In genomic region chr21:21057349-21058062, GRCh38 we compare ENCODE assay signal across 26 cellular contexts. TPM values are rescaled to one million over a fixed set of nuclear protein-coding genes. Genes with fewer than 3 reads are reported as not detected.
"Had no signal": no experiment of that assay in that cellular context is flagged by ENCODE, and none has a peak within 500 bp of the region (broad histone marks: within the 10 kb centered on the region; RNA-seq: fewer than 3 reads in every experiment).

No MANE protein-coding gene starts in this region.

- H3K4me3 ChIP-seq: heart left ventricle, lower lobe of right lung, neural progenitor cell, tibial nerve had no signal

- H3K9me3 ChIP-seq: heart left ventricle, lower lobe of right lung, tibial nerve had no signal

- DNase-seq: activated CD4-positive, alpha-beta T cell treated with anti-CD3 and anti-CD28 coated beads for 48 hours; activated CD4-positive, alpha-beta T cell treated with anti-CD3 and anti-CD28 coated beads, Interleukin-2, amount 50 U/mL, for 48 hours; activated CD8-positive, alpha-beta memory T cell treated with anti-CD3 and anti-CD28 coated beads for 24 hours; activated effector memory CD4-positive, alpha-beta T cell treated with Interleukin-2 at 50 U/mL for 16 hours; activated naive CD4-positive, alpha-beta T cell treated with Interleukin-2 at 50 U/mL for 16 hours; anterior cingulate cortex; endodermal cell; foreskin keratinocyte; heart left ventricle; hypothalamus; kidney glomerular epithelial cell; lower lobe of right lung; mesendoderm; natural killer cell; occipital lobe; right cardiac atrium; stimulated activated CD4-positive, alpha-beta T cell treated with anti-CD3 and anti-CD28 coated beads, Interleukin-15, amount 100 ng/mL, for 24 hours; stimulated activated CD4-positive, alpha-beta T cell treated with anti-CD3 and anti-CD28 coated beads, Interleukin-2, amount 100 ng/mL, for 24 hours; stimulated activated naive CD4-positive, alpha-beta T cell had no signal

- H3K4me2 ChIP-seq: neural progenitor cell had no signal

- H2AFZ ChIP-seq: neural progenitor cell had no signal

- H3K4me1 ChIP-seq: foreskin keratinocyte, heart left ventricle, lower lobe of right lung, neural progenitor cell, tibial nerve had no signal

- H3K27ac ChIP-seq: foreskin keratinocyte, heart left ventricle, lower lobe of right lung, neural progenitor cell, tibial nerve, VCaP had no signal

- FAIRE-seq: bronchial epithelial cell had no signal

- ATAC-seq: activated CD4-positive, CD25-positive, alpha-beta regulatory T cell treated with anti-CD3 and anti-CD28 coated beads, Interleukin-2, amount 50 U/mL, for 24 hours; esophagus mucosa; foreskin keratinocyte; heart left ventricle; left lobe of liver; lower lobe of right lung; natural killer cell; right cardiac atrium had no signal

- H3K9ac ChIP-seq: neural progenitor cell had no signal

- H3K36me3 ChIP-seq: heart left ventricle, lower lobe of right lung, neural progenitor cell, tibial nerve had no signal

- H3K27me3 ChIP-seq: foreskin keratinocyte, heart left ventricle, neural progenitor cell, tibial nerve had no signal

RNA-seq across cellular contexts. Expression of gene NCAM2, which starts 59.3 kb away (rescaled TPM):
- total RNA-seq: esophagus mucosa, foreskin keratinocyte, natural killer cell had no signal
- polyA plus RNA-seq: foreskin keratinocyte had no signal
